In the genomic region with DNA sequence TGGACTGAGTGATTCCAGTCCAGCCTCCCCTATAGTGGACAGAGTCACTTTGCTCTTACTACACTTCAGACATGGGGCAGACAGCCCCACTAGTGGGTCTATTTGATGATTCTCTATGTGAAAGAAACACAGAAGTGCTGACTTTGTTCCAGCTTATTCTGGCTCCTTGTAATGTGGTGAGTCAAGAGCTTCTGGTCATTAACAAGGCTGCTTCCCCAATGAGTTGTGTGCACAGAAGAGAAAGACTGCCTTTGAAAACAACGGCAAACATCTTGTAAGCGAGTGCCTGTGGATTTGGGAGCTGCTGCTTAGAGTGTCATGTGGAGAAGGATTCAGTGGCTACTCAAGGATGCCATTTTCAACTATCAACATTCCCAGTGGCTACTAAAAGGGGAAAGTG, we compare ENCODE assay signal across 1 cellular context.
TF ChIP-seq lines count a peak whose summit lies in the region.

No MANE protein-coding gene starts in this region.

TF ChIP-seq in IMR-90, 13 proteins besides CTCF, POLR2A, EP300 and RAD21:
- no peak for TF ChIP-seq NFE2L2 (IDR thresholded peaks at IDR 0.05; ENCODE audit: low read depth, low read length)
- no peak for TF ChIP-seq CEBPB (IDR thresholded peaks at IDR 0.05; ENCODE audit: low read depth, low read length)
- TF ChIP-seq MAFK (IDR thresholded peaks at IDR 0.05; ENCODE audit: low read depth, low read length) = no peak
- no peak for TF ChIP-seq BHLHE40 (IDR thresholded peaks at IDR 0.05; ENCODE audit: low read depth, low read length)
- TF ChIP-seq RFX5 (IDR thresholded peaks at IDR 0.05; ENCODE audit: low read depth, low read length) = no peak
- TF ChIP-seq RCOR1 (IDR thresholded peaks at IDR 0.05; ENCODE audit: insufficient replicate concordance, low read length) = no peak
TF ChIP-seq in IMR-90: peak in this region for 0.
